ENCODE assay signal across 21 cellular contexts in the genomic region with DNA sequence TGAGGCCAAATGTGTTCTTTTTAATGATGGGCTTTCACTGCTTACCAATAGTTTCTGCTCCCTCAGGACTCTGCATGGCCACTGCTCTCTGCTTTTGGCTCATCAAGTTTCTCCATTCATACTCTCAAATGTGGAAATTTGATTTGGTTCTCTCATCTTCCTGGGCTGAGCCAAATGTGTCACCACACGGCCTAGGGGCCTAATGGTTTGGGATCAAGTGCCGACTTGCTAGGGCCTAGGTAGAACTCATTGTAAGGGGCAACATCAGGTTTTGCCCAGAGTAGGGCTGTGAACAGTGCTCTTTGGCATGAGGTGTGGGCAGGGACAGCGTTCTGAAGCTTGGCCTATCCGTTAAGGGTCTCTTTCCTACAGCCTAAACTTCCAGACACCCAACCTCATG. TPM values are rescaled to one million over a fixed set of nuclear protein-coding genes. Genes with fewer than 3 reads are reported as not detected.
"Had no signal": no experiment of that assay in that cellular context is flagged by ENCODE, and none has a peak within 500 bp of the region (broad histone marks: within the 10 kb centered on the region; RNA-seq: fewer than 3 reads in every experiment).

No MANE protein-coding gene starts in this region.

- H3K9me3 Mint-ChIP-seq: activated naive CD4-positive, alpha-beta T cell treated with anti-CD3 and anti-CD28 coated beads, Interleukin-2, amount 10 ng/mL, durations not matched to agents 7 days and 5 days; mesothelial cell of epicardium; natural killer cell treated with Interleukin-12 subunit alpha and Interleukin-12 subunit beta and Interleukin-15 and Interleukin-18, amount 100 ng/mL, for 72 hours; stimulated activated naive CD8-positive, alpha-beta T cell treated with anti-CD3 and anti-CD28 coated beads, Interleukin-15, Interleukin-2, amounts not matched to agents 100 ng/mL and 50 ng/mL, for 24 hours had no signal

- H3K36me3 ChIP-seq: brain microvascular endothelial cell, esophagus muscularis mucosa, transverse colon, vagina had no signal

- DNase-seq: activated CD4-positive, alpha-beta T cell treated with anti-CD3 and anti-CD28 coated beads, Interleukin-2, amount 50 U/mL, for 4 hours; activated CD4-positive, CD25-positive, alpha-beta regulatory T cell treated with anti-CD3 and anti-CD28 coated beads, Interleukin-2, amount 50 U/mL, for 72 hours; activated naive CD4-positive, alpha-beta T cell treated with anti-CD3 and anti-CD28 coated beads, Interleukin-2, amount 10 ng/mL, durations not matched to agents 7 days and 5 days; activated T-cell treated with anti-CD3 and anti-CD28 coated beads, Interleukin-2, amount 50 U/mL, for 1 hour; aorta; brain microvascular endothelial cell; occipital lobe; posterior cingulate gyrus; stimulated activated CD4-positive, alpha-beta T cell treated with anti-CD3 and anti-CD28 coated beads, Interleukin-12 subunit alpha, Interleukin-12 subunit beta, amount 100 ng/mL, for 4 hours; stimulated activated CD4-positive, alpha-beta T cell treated with anti-CD3 and anti-CD28 coated beads, Interleukin-1b, Interleukin-23, amount 100 ng/mL, for 48 hours; SW 1271; T-helper 2 cell; transverse colon had no signal

- H3K9me3 ChIP-seq: esophagus muscularis mucosa, transverse colon, vagina had no signal

- H3K4me3 ChIP-seq: coronary artery, esophagus muscularis mucosa, transverse colon, vagina had no signal

- H3K27me3 ChIP-seq: brain microvascular endothelial cell, esophagus muscularis mucosa, transverse colon, vagina had no signal

- H3K27ac ChIP-seq: brain microvascular endothelial cell, coronary artery, esophagus muscularis mucosa, transverse colon, vagina, VCaP had no signal

- H3K27ac Mint-ChIP-seq: activated naive CD4-positive, alpha-beta T cell treated with anti-CD3 and anti-CD28 coated beads, Interleukin-2, amount 10 ng/mL, durations not matched to agents 7 days and 5 days; mesothelial cell of epicardium; stimulated activated naive CD8-positive, alpha-beta T cell treated with anti-CD3 and anti-CD28 coated beads, Interleukin-15, Interleukin-2, amounts not matched to agents 100 ng/mL and 50 ng/mL, for 24 hours had no signal

- ATAC-seq: natural killer cell treated with Interleukin-12 subunit alpha and Interleukin-12 subunit beta and Interleukin-15 and Interleukin-18, amount 100 ng/mL, for 72 hours had no signal

- H3K4me3 Mint-ChIP-seq: activated naive CD4-positive, alpha-beta T cell treated with anti-CD3 and anti-CD28 coated beads, Interleukin-2, amount 10 ng/mL, durations not matched to agents 7 days and 5 days; mesothelial cell of epicardium; natural killer cell treated with Interleukin-12 subunit alpha and Interleukin-12 subunit beta and Interleukin-15 and Interleukin-18, amount 100 ng/mL, for 72 hours; stimulated activated naive CD8-positive, alpha-beta T cell treated with anti-CD3 and anti-CD28 coated beads, Interleukin-15, Interleukin-2, amounts not matched to agents 100 ng/mL and 50 ng/mL, for 24 hours had no signal

- H3K36me3 Mint-ChIP-seq: mesothelial cell of epicardium had no signal

- H3K27me3 Mint-ChIP-seq: activated naive CD4-positive, alpha-beta T cell treated with anti-CD3 and anti-CD28 coated beads, Interleukin-2, amount 10 ng/mL, durations not matched to agents 7 days and 5 days; natural killer cell treated with Interleukin-12 subunit alpha and Interleukin-12 subunit beta and Interleukin-15 and Interleukin-18, amount 100 ng/mL, for 72 hours; stimulated activated naive CD8-positive, alpha-beta T cell treated with anti-CD3 and anti-CD28 coated beads, Interleukin-15, Interleukin-2, amounts not matched to agents 100 ng/mL and 50 ng/mL, for 24 hours had no signal

RNA-seq across cellular contexts. Expression of a gene that starts 26.8 kb away (rescaled TPM):
- total RNA-seq: occipital lobe, vagina had no signal

RNA-seq across cellular contexts. Expression of a gene that starts 48.4 kb away (rescaled TPM):
- total RNA-seq: aorta; esophagus muscularis mucosa; lower leg skin; natural killer cell treated with Interleukin-12 subunit alpha and Interleukin-12 subunit beta and Interleukin-15 and Interleukin-18, amount 100 ng/mL, for 72 hours; transverse colon; vagina had no signal
